Comparison of ENCODE assay signal across 1 cellular context in the genomic region with DNA sequence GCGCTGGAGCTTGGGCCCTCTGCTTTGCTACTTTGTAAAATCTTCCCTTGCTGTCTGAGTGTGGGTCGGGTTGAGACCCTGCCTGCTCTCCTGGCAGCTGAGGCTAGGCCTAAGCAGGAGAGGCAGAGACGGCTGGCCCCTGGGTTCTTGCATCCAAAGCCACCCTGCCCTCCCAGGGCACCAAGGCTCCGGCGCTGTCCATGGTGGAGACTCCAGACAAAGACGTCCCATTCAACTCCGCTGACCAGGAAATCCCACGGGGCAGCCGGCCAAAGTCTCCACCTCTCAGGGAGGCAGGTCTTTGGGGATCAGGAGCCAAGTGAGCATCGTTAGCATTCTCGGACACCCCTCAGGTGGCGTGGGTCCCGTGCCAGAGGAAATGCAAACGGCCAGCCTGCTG.
TF ChIP-seq lines count a peak whose summit lies in the region.

No MANE protein-coding gene starts in this region.

TF ChIP-seq in HEK293, 187 proteins besides CTCF, POLR2A, EP300 and RAD21 (continued from another document):
- TF ChIP-seq, protein P1, sequence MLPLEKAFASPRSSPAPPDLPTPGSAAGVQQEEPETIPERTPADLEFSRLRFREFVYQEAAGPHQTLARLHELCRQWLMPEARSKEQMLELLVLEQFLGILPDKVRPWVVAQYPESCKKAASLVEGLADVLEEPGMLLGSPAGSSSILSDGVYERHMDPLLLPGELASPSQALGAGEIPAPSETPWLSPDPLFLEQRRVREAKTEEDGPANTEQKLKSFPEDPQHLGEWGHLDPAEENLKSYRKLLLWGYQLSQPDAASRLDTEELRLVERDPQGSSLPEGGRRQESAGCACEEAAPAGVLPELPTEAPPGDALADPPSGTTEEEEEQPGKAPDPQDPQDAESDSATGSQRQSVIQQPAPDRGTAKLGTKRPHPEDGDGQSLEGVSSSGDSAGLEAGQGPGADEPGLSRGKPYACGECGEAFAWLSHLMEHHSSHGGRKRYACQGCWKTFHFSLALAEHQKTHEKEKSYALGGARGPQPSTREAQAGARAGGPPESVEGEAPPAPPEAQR (tag by site-specific recombination; IDR thresholded peaks at IDR 0.05): no peak
